In the genomic region with DNA sequence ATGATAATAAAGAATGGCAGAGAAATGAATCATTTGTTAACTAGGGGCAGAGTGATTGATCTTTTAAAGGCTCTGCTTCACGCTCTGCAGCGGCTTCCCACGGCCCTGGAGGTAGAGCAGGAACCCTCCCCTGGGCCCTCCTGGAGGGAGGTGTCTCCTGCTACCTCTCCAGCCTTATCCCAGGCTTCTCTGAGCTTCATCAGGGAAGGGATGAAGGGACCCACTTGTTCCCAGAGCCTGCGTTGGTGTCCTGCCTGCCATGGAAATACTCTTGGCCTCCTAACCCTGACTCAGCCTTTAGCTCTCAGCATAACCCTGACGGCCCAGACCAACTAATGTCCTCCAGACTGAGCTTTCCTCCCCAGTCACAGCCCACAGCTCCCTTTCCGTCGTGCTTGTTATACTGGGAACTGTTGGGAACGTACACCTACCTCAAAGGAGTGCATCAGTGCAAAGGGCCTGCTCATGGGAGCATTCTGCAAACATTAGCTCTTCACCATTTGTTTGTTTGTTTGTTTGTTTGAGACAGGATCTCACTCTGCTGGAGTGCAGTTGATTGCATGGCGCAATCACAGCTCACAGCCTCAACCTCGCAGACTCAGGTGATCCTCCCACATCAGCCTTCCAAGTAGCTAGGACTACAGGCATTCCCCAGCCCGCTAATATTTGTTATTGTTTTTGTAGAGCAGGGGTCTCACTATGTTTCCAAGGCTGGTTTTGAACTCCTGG, we compare ENCODE assay signal across 1 cellular context.
TF ChIP-seq lines count a peak whose summit lies in the region.

No MANE protein-coding gene starts in this region.

TF ChIP-seq in WTC11, 78 proteins besides CTCF, POLR2A, EP300 and RAD21:
- TF ChIP-seq ZNF671 (CRISPR knock-in tag; IDR thresholded peaks at IDR 0.05) (no peak), ELF4 (CRISPR knock-in tag; IDR thresholded peaks at IDR 0.05; ENCODE audit: low read depth) (no peak)
- TF ChIP-seq, protein P1, sequence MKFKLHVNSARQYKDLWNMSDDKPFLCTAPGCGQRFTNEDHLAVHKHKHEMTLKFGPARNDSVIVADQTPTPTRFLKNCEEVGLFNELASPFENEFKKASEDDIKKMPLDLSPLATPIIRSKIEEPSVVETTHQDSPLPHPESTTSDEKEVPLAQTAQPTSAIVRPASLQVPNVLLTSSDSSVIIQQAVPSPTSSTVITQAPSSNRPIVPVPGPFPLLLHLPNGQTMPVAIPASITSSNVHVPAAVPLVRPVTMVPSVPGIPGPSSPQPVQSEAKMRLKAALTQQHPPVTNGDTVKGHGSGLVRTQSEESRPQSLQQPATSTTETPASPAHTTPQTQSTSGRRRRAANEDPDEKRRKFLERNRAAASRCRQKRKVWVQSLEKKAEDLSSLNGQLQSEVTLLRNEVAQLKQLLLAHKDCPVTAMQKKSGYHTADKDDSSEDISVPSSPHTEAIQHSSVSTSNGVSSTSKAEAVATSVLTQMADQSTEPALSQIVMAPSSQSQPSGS (CRISPR knock-in tag; IDR thresholded peaks at IDR 0.05; ENCODE audit: borderline replicate concordance, low read depth): no peak
- TF ChIP-seq, protein P2, sequence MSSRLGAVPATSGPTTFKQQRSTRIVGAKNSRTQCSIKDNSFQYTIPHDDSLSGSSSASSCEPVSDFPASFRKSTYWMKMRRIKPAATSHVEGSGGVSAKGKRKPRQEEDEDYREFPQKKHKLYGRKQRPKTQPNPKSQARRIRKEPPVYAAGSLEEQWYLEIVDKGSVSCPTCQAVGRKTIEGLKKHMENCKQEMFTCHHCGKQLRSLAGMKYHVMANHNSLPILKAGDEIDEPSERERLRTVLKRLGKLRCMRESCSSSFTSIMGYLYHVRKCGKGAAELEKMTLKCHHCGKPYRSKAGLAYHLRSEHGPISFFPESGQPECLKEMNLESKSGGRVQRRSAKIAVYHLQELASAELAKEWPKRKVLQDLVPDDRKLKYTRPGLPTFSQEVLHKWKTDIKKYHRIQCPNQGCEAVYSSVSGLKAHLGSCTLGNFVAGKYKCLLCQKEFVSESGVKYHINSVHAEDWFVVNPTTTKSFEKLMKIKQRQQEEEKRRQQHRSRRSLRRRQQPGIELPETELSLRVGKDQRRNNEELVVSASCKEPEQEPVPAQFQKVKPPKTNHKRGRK (CRISPR knock-in tag; IDR thresholded peaks at IDR 0.05; ENCODE audit: borderline replicate concordance): no peak
